ENCODE assay signal across 10 cellular contexts in genomic region chr12:108643941-108644742, GRCh38. TPM values are rescaled to one million over a fixed set of nuclear protein-coding genes. Genes with fewer than 3 reads are reported as not detected.
DNase-seq lines count a peak whose midpoint lies in the region; TF ChIP-seq lines count a peak whose summit lies in the region.
"Had no signal": no experiment of that assay in that cellular context is flagged by ENCODE, and none has a peak within 500 bp of the region (broad histone marks: within the 10 kb centered on the region; RNA-seq: fewer than 3 reads in every experiment).

No MANE protein-coding gene starts in this region.

- no peak overlapping the region for H3K9ac ChIP-seq in liver (ENCODE audit: low read depth in 1 of 2, low read length in 2 of 2)
- H3K9ac ChIP-seq in subcutaneous abdominal adipose tissue (ENCODE audit: low read length in 5 of 5) = no peak overlapping the region

- H3K36me3 ChIP-seq in breast epithelium (no peaks in the 10 kb centered on the region), liver (ENCODE audit: control insufficient read depth in 4 of 4, insufficient read depth in 3 of 4, low read depth in 1 of 4, low read length in 3 of 4) (peaks cover 0 to 22% (median 10%) of the 10 kb centered on the region in 4 donors), subcutaneous abdominal adipose tissue (ENCODE audit: control insufficient read depth in 5 of 5, insufficient read depth in 5 of 5, low read length in 5 of 5) (peaks cover 8 to 46% (median 39%) of the 10 kb centered on the region in 5 donors)

- H3K4me3 ChIP-seq in breast epithelium (no peak overlapping the region), liver (ENCODE audit: low read depth in 1 of 3, low read length in 3 of 3) (no peak overlapping the region), subcutaneous abdominal adipose tissue (ENCODE audit: low read depth in 1 of 5, low read length in 5 of 5) (peak overlapping the region in 1 of 5 donors; percentile 31)

- H3K27me3 ChIP-seq in breast epithelium (no peaks in the 10 kb centered on the region), liver (ENCODE audit: control insufficient read depth in 4 of 4, insufficient read depth in 4 of 4, low read length in 3 of 4) (no peaks in the 10 kb centered on the region), subcutaneous abdominal adipose tissue (ENCODE audit: control insufficient read depth in 5 of 5, insufficient read depth in 4 of 5, low read length in 5 of 5) (no peaks in the 10 kb centered on the region)

- H3K4me1 ChIP-seq in breast epithelium (no peaks in the 10 kb centered on the region), liver (ENCODE audit: control insufficient read depth in 4 of 4, insufficient read depth in 4 of 4, low read length in 3 of 4) (peaks cover 0 to 14% (median 3%) of the 10 kb centered on the region in 4 donors), subcutaneous abdominal adipose tissue (ENCODE audit: control insufficient read depth in 5 of 5, insufficient read depth in 5 of 5, low read length in 5 of 5) (peaks cover 3 to 43% (median 34%) of the 10 kb centered on the region in 5 donors)

- H3K27ac ChIP-seq in breast epithelium (peak overlapping the region; percentile 8 to 29), liver (ENCODE audit: low read depth in 1 of 2, low read length in 2 of 2) (peak overlapping the region; percentile 1 to 14), subcutaneous abdominal adipose tissue (ENCODE audit: low read depth, low read length) (peak overlapping the region; percentile 22)

- TF ChIP-seq RAD21 in liver (IDR thresholded peaks at IDR 0.05) = no peak

- no peak for TF ChIP-seq CTCF in breast epithelium (IDR thresholded peaks at IDR 0.05)
- no peak for TF ChIP-seq CTCF in liver (IDR thresholded peaks at IDR 0.05; ENCODE audit: low read depth, low read length, missing input control)

- DNase-seq in HS-27A (ENCODE audit: low read depth) (peak; percentile 64), breast epithelium (ENCODE audit: low spot score in 2 of 2) (no peak), NCI-H1694 treated with DMSO at 0.1 percent for 48 hours (lab: John Stamatoyannopoulos, UW) (no peak), NCI-H128 (lab: John Stamatoyannopoulos, UW; ENCODE audit: unreplicated experiment) (no peak), NCI-H1048 (lab: John Stamatoyannopoulos, UW) (no peak), NCI-H146 treated with DMSO at 0.1 percent for 48 hours (lab: John Stamatoyannopoulos, UW; ENCODE audit: unreplicated experiment) (no peak)
- DNase-seq: activated CD4-positive, alpha-beta T cell treated with anti-CD3 and anti-CD28 coated beads for 36 hours; NCI-H69 had no signal

- H3K9me3 ChIP-seq in breast epithelium (no peaks in the 10 kb centered on the region), liver (ENCODE audit: control insufficient read depth in 4 of 4, low read length in 3 of 4) (no peaks in the 10 kb centered on the region), subcutaneous abdominal adipose tissue (ENCODE audit: control insufficient read depth in 5 of 5, low read length in 5 of 5) (no peaks in the 10 kb centered on the region)

- intact Hi-C loops in breast epithelium (cut with DNase I; ENCODE audit: low total_unique reads) = loop anchor here (2.0 kb wide), 1 partner anchor 21 kb away; no protein-coding TSS in a partner anchor

- no peak for TF ChIP-seq POLR2A in breast epithelium (IDR thresholded peaks at IDR 0.05)

- WGBS in liver = 56% methylated on average over 17 of the region's 17 CpGs

TF ChIP-seq in liver, 16 proteins besides CTCF, POLR2A, EP300 and RAD21:
- peak in 1 of 2 donors; percentile 17 for TF ChIP-seq RXRA (IDR thresholded peaks at IDR 0.05)
- peak; percentile 40 for TF ChIP-seq NR2F2 (IDR thresholded peaks at IDR 0.05)
- TF ChIP-seq YY1 (IDR thresholded peaks at IDR 0.05) = no peak
- TF ChIP-seq TAF1 (conservative IDR thresholded peaks at IDR 0.05) = no peak
- TF ChIP-seq ATF3 (IDR thresholded peaks at IDR 0.05) = peak; percentile 57
- TF ChIP-seq GABPA (IDR thresholded peaks at IDR 0.05 in 1 of 2, conservative IDR thresholded peaks at IDR 0.05 in 1 of 2) = no peak
- peak; percentile 51 to 87 for TF ChIP-seq JUND (IDR thresholded peaks at IDR 0.05)
- peak in 1 of 2 donors; percentile 35 for TF ChIP-seq HNF4A (conservative IDR thresholded peaks at IDR 0.05)
- no peak for TF ChIP-seq REST (IDR thresholded peaks at IDR 0.05)
- TF ChIP-seq SP1 (IDR thresholded peaks at IDR 0.05) = no peak

RNA-seq across cellular contexts. Expression of gene SELPLG, which starts 10.4 kb away (rescaled TPM):
- total RNA-seq in breast epithelium (10 to 100 TPM in 1 of 3 donors, 1 to 10 TPM in 2; 5.2 to 16.6 (median 6.7) TPM), liver (1 to 10 TPM; 4.8 to 9.6 TPM)
- polyA plus RNA-seq in liver = 1 to 10 TPM; 2.1 to 4.8 TPM

RNA-seq across cellular contexts. Expression of gene TMEM119, which starts 46.3 kb away (rescaled TPM):
- 10 to 100 TPM; 12.1 to 21.0 (median 12.5) TPM for total RNA-seq in breast epithelium
- total RNA-seq in liver = 1 to 10 TPM in 1 of 2 donors, under 1 TPM in 1; 0.25 to 2.6 TPM
- polyA plus RNA-seq in liver = under 1 TPM; 0.14 to 0.51 TPM
